Comparison of ENCODE assay signal across 8 cellular contexts in the genomic region with DNA sequence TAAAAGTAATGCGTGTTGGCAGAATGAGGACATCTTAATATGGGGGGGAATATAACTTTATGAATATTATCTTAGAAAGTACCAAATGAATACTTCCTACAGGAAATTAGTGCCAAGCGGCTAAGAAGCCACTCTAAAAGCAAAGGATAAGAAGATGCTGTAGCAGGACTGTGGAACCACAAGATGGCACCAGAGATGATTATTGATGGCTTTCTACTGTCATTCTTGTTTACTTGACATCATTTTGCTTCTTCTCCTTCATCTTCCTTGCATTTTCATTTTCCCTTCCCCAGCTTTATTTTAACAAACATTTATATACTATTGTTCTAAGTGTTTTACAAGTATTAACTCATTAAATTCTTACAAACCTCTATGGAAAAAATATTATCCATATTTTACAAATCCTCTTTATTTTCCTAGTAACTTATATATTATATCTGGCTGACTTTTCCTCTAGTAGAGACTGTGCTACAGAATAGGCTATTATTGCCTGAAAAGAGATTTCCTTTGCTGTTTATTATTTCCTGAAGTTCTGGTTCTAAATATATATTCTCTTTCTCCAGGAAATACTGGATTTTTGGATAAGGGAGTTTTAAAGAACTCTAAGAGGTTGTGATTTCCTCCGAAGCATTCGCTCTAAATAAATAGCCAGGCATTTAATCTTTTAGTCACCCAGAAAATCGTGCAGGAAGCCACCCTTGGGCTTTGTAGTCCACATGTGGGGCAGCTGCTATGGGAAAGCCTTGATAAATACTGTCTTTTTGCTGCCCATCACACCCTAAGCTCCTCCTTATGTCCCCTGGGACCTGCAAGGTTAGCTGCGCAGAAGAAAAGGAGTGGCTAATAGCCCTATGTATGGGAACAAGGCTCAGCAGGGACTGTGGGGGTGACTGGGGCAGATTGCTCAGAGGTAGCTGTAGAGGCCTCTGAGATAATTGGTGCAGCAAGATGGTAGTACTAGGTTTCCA. TPM values are rescaled to one million over a fixed set of nuclear protein-coding genes. Genes with fewer than 3 reads are reported as not detected.
DNase-seq lines count a peak whose midpoint lies in the region; ATAC-seq and TF ChIP-seq lines count a peak whose summit lies in the region.

No MANE protein-coding gene starts in this region.

- TF ChIP-seq CTCF in HL-60 (IDR thresholded peaks at IDR 0.05; ENCODE audit: insufficient read depth, low read length), result peak; percentile 48
- TF ChIP-seq CTCF in fibroblast of villous mesenchyme (IDR thresholded peaks at IDR 0.05; ENCODE audit: insufficient read depth, low read depth, low read length), result peak; percentile 65

- DNase-seq in NCI-H510A treated with DMSO at 0.1 percent for 48 hours (lab: John Stamatoyannopoulos, UW) (peak; percentile 29), NCI-H510A (lab: John Stamatoyannopoulos, UW) (no peak), HL-60 (ENCODE audit: low read depth in 1 of 2, low spot score in 1 of 2) (peak; percentile 4 to 6), SKM-1 (lab: John Stamatoyannopoulos, UW; ENCODE audit: unreplicated experiment) (peak; percentile 14), fibroblast of villous mesenchyme (ENCODE audit: low read depth) (peak; percentile 21), mesenteric fat pad (ENCODE audit: low spot score) (no peak)
- no peak for DNase-seq in stimulated activated effector memory CD8-positive, alpha-beta T cell treated with anti-CD3 and anti-CD28 coated beads, Interleukin-12 subunit alpha, Interleukin-12 subunit beta, amount 100 ng/mL, for 72 hours (ENCODE audit: low spot score in 2 of 2)

- H3K27ac Mint-ChIP-seq in stimulated activated effector memory CD8-positive, alpha-beta T cell treated with anti-CD3 and anti-CD28 coated beads, Interleukin-12 subunit alpha, Interleukin-12 subunit beta, amount 100 ng/mL, for 72 hours, result no peak overlapping the region

- H3K9me3 Mint-ChIP-seq in stimulated activated effector memory CD8-positive, alpha-beta T cell treated with anti-CD3 and anti-CD28 coated beads, Interleukin-12 subunit alpha, Interleukin-12 subunit beta, amount 100 ng/mL, for 72 hours, result no peaks in the 10 kb centered on the region

- H3K4me3 ChIP-seq in HL-60 (replicated peaks; ENCODE audit: insufficient read depth, low read length) (no peak overlapping the region), fibroblast of villous mesenchyme (ENCODE audit: low read depth, low read length) (no peak overlapping the region)

- H3K36me3 Mint-ChIP-seq in stimulated activated effector memory CD8-positive, alpha-beta T cell treated with anti-CD3 and anti-CD28 coated beads, Interleukin-12 subunit alpha, Interleukin-12 subunit beta, amount 100 ng/mL, for 72 hours, result no peaks in the 10 kb centered on the region

- H3K27ac ChIP-seq in HL-60 (replicated peaks), result no peak overlapping the region

- no peak overlapping the region for H3K4me3 Mint-ChIP-seq in stimulated activated effector memory CD8-positive, alpha-beta T cell treated with anti-CD3 and anti-CD28 coated beads, Interleukin-12 subunit alpha, Interleukin-12 subunit beta, amount 100 ng/mL, for 72 hours

- H3K27me3 ChIP-seq in HL-60 (ENCODE audit: insufficient read depth, poor library complexity, severe bottlenecking), result no peaks in the 10 kb centered on the region

- H3K4me1 Mint-ChIP-seq in stimulated activated effector memory CD8-positive, alpha-beta T cell treated with anti-CD3 and anti-CD28 coated beads, Interleukin-12 subunit alpha, Interleukin-12 subunit beta, amount 100 ng/mL, for 72 hours, result peaks cover 5% of the 10 kb centered on the region

- peak; percentile 71 for ATAC-seq in GM19468 (IDR thresholded peaks at IDR 0.05; ENCODE audit: extremely low read depth, unreplicated experiment)
- peak; percentile 48 for ATAC-seq in stimulated activated effector memory CD8-positive, alpha-beta T cell treated with anti-CD3 and anti-CD28 coated beads, Interleukin-12 subunit alpha, Interleukin-12 subunit beta, amount 100 ng/mL, for 72 hours

RNA-seq across cellular contexts. Expression of gene PRG4, which starts 9.2 kb away (rescaled TPM):
- total RNA-seq in fibroblast of villous mesenchyme (not detected in 2 replicates), mesenteric fat pad (10.1 TPM)

Comparison
In these comparisons a context has a peak if more than half of its experiments do, and no peak if none do; other contexts are left out.
1. DNase-seq: peak in NCI-H510A treated with DMSO at 0.1 percent for 48 hours (single experiment), HL-60 (2 of 2), SKM-1 (single experiment) and fibroblast of villous mesenchyme (single experiment); none in NCI-H510A (single experiment), stimulated activated effector memory CD8-positive, alpha-beta T cell treated with anti-CD3 and anti-CD28 coated beads, Interleukin-12 subunit alpha, Interleukin-12 subunit beta, amount 100 ng/mL, for 72 hours (0 of 2) and mesenteric fat pad (single experiment).
2. RNA of gene PRG4, which starts 9.2 kb away (total RNA-seq): 10.1 TPM in mesenteric fat pad (single experiment); not detected in fibroblast of villous mesenchyme; every median in the first group is over 10 times any median in the second.